8 cellular contexts compared by ENCODE assay signal in the genomic region with DNA sequence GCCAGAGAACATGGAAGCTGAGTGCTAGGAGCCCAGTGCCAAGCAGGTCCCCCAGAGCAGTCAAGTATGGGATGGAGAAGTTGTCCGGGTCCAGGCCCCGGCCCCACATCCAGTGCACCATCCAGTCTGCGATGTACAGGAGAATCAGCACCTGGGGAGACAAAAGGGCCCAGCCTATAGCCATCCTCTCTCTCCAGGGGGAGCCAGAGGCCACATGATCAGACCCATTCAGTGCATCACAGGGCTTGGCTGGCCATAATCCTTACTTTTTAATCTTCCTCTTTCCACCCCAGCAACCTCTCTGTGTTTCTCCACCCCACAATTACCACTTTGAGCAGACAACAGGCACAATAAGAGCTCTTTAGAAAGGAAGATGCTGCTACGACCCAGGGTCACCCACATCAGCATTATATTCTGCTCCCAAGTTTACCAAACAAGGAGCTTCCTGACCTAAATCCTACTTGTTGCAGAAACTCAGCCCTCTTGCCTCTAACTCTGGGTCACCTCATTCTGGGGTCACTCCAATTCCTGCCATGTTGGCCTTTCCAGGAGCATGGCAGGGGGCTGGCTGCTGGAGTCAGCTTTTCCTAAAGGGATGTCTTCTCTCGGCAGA.
DNase-seq lines count a peak whose midpoint lies in the region; FAIRE-seq lines count a peak whose summit lies in the region.

No MANE protein-coding gene starts in this region.

- no peak for FAIRE-seq in HTR-8/SVneo (lab: Jason Lieb, UNC)

- peak; percentile 23 to 40 (median 27) for DNase-seq in activated CD4-positive, CD25-positive, alpha-beta regulatory T cell (lab: John Stamatoyannopoulos, UW)
- no peak for DNase-seq in activated CD4-positive, CD25-positive, alpha-beta regulatory T cell treated with anti-CD3 and anti-CD28 coated beads, Interleukin-2, amount 50 U/mL, for 72 hours
- peak; percentile 67 for DNase-seq in HTR-8/SVneo (ENCODE audit: insufficient read length, low spot score)
- peak; percentile 83 for DNase-seq in OCI-M1 (lab: John Stamatoyannopoulos, UW)
- peak; percentile 83 for DNase-seq in activated effector memory CD4-positive, alpha-beta T cell treated with anti-CD3 and anti-CD28 coated beads, Interleukin-2, amount 50 U/mL, for 16 hours
- DNase-seq in germinal center (ENCODE audit: low spot score) = peak; percentile 79
- peak; percentile 88 for DNase-seq in pons (ENCODE audit: low spot score)
- no peak for DNase-seq in cortex of kidney (lab: John Stamatoyannopoulos, UW)

Comparison
In these comparisons a context has a peak if more than half of its experiments do, and no peak if none do; other contexts are left out.
1. DNase-seq: peak in activated CD4-positive, CD25-positive, alpha-beta regulatory T cell (4 of 4), HTR-8/SVneo (single experiment), OCI-M1 (single experiment), activated effector memory CD4-positive, alpha-beta T cell treated with anti-CD3 and anti-CD28 coated beads, Interleukin-2, amount 50 U/mL, for 16 hours (single experiment), germinal center (single experiment) and pons (single experiment); none in activated CD4-positive, CD25-positive, alpha-beta regulatory T cell treated with anti-CD3 and anti-CD28 coated beads, Interleukin-2, amount 50 U/mL, for 72 hours (single experiment) and cortex of kidney (single experiment).